ENCODE assay signal across 1 cellular context in the genomic region with DNA sequence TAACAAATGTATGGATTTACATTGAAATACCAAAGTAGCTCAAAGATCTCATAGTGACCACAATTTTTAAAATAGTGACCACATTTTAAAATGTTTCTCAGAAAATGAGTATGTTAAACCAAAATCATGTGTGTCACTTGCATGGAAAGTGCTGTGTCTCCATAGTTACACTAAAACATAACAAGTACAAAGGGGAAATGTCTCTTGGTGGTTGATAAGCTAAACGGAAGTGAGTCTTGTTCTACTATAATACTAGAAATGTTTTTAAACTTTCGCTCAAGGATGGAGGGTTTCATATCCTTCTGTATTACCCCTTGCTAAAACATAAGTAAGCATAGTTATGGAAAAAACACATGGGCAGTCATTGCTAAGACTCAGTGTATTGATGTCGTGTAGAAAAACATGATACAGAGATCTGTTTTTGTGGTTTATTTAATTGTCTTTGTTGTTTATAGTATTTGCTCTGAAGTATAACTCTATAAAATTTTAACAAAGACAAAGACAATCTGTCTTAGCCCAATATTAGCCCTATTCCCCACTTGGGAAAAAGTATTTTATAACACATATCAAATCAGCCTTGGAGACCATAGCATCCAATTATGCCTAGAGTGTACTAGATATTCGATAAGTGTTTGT.
TF ChIP-seq lines count a peak whose summit lies in the region.

No MANE protein-coding gene starts in this region.

TF ChIP-seq in HepG2, 621 proteins besides CTCF, POLR2A, EP300 and RAD21:
- TF ChIP-seq JARID2 (CRISPR knock-in tag; IDR thresholded peaks at IDR 0.05; ENCODE audit: insufficient replicate concordance) (no peak), ASH2L (IDR thresholded peaks at IDR 0.05; ENCODE audit: insufficient read length, low read depth, low read length) (peak; percentile 12)
